12 cellular contexts compared by ENCODE assay signal in the genomic region with DNA sequence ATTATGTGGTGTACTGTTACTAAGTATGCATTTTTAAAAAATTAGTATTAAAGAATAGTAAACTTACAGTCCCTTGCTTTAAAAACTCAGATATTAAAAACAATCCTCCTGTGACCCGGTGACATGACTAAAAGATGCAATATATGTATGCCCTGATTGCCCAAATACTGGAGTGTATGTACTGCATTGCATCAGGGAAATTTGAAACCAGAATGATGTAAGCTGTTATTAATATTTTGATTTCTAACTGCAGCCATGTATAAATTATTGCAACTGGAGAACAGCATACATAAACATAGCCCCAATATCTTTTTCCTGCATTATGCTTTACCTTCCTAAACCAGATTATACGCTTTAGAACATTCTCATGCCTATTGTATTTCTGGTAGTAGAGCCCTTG. TPM values are rescaled to one million over a fixed set of nuclear protein-coding genes. Genes with fewer than 3 reads are reported as not detected.
DNase-seq lines count a peak whose midpoint lies in the region; ATAC-seq, FAIRE-seq and TF ChIP-seq lines count a peak whose summit lies in the region.
"Had no signal": no experiment of that assay in that cellular context is flagged by ENCODE, and none has a peak within 500 bp of the region (broad histone marks: within the 10 kb centered on the region; RNA-seq: fewer than 3 reads in every experiment).

No MANE protein-coding gene starts in this region.

- no peak for DNase-seq in activated T-cell treated with anti-CD3 and anti-CD28 coated beads, Interleukin-2, amount 50 U/mL, for 72 hours
- DNase-seq in activated T-cell treated with anti-CD3 and anti-CD28 coated beads, Interleukin-2, amount 50 U/mL, for 48 hours, result no peak
- DNase-seq in Panc1 (ENCODE audit: low read depth, low spot score), result no peak
- DNase-seq in epithelial cell of prostate (ENCODE audit: low read depth, low spot score), result no peak
- no peak for DNase-seq in stimulated activated naive B cell treated with anti-CD40 and anti-IgM and Interleukin-4, amounts not matched to agents 10 μg/mL and 1 μg/mL and 100 μg/mL, for 72 hours
- DNase-seq in urothelium cell line (ENCODE audit: low spot score), result no peak
- DNase-seq in middle frontal gyrus (ENCODE audit: extremely low spot score, low spot score), result no peak
- DNase-seq: midbrain, MM.1S had no signal

- peaks cover 16 to 20% of the 10 kb centered on the region in 2 donors for H3K36me3 Mint-ChIP-seq in activated T-cell treated with anti-CD3 and anti-CD28 coated beads, Interleukin-2, amount 50 U/mL, for 72 hours (ENCODE audit: insufficient read depth in 2 of 2)
- peaks cover 16 to 19% of the 10 kb centered on the region in 2 donors for H3K36me3 Mint-ChIP-seq in stimulated activated naive B cell treated with anti-CD40 and anti-IgM and Interleukin-4, amounts not matched to agents 10 μg/mL and 1 μg/mL and 100 μg/mL, for 72 hours

- no peaks in the 10 kb centered on the region for H3K27me3 ChIP-seq in Panc1 (ENCODE audit: control insufficient read depth, insufficient read depth, low read length)
- H3K27me3 ChIP-seq: ascending aorta had no signal

- intact Hi-C loops in Panc1 (cut with micrococcal nuclease; ENCODE audit: unreplicated experiment), result no loop called here

- POLR2A ChIA-PET in Panc1 (lab: Charles Lee), result no interaction called here

- H3K27ac Mint-ChIP-seq in activated T-cell treated with anti-CD3 and anti-CD28 coated beads, Interleukin-2, amount 50 U/mL, for 72 hours, result peak overlapping the region; percentile 67
- H3K27ac Mint-ChIP-seq in stimulated activated naive B cell treated with anti-CD40 and anti-IgM and Interleukin-4, amounts not matched to agents 10 μg/mL and 1 μg/mL and 100 μg/mL, for 72 hours, result peak overlapping the region; percentile 81

- ATAC-seq in activated T-cell treated with anti-CD3 and anti-CD28 coated beads, Interleukin-2, amount 50 U/mL, for 72 hours (replicated peaks in 1 of 2), result no peak
- ATAC-seq in Panc1, result no peak
- ATAC-seq in stimulated activated naive B cell treated with anti-CD40 and anti-IgM and Interleukin-4, amounts not matched to agents 10 μg/mL and 1 μg/mL and 100 μg/mL, for 72 hours (replicated peaks), result no peak
- no peak for ATAC-seq in GM21576 (IDR thresholded peaks at IDR 0.05; ENCODE audit: unreplicated experiment)

- CTCF ChIA-PET in Panc1 (lab: Charles Lee), result no interaction called here

- H3K4me3 ChIP-seq in Panc1 (ENCODE audit: low read depth in 2 of 2, low read length in 2 of 2), result no peak overlapping the region
- H3K4me3 ChIP-seq: ascending aorta had no signal

- peaks cover 61% of the 10 kb centered on the region for H3K4me1 Mint-ChIP-seq in activated T-cell treated with anti-CD3 and anti-CD28 coated beads, Interleukin-2, amount 50 U/mL, for 72 hours (ENCODE audit: low read depth)
- peaks cover 24 to 48% of the 10 kb centered on the region in 2 donors for H3K4me1 Mint-ChIP-seq in stimulated activated naive B cell treated with anti-CD40 and anti-IgM and Interleukin-4, amounts not matched to agents 10 μg/mL and 1 μg/mL and 100 μg/mL, for 72 hours

- H3K4me3 Mint-ChIP-seq in activated T-cell treated with anti-CD3 and anti-CD28 coated beads, Interleukin-2, amount 50 U/mL, for 72 hours, result peak overlapping the region; percentile 59 to 74
- no peak overlapping the region for H3K4me3 Mint-ChIP-seq in stimulated activated naive B cell treated with anti-CD40 and anti-IgM and Interleukin-4, amounts not matched to agents 10 μg/mL and 1 μg/mL and 100 μg/mL, for 72 hours

- H3K36me3 ChIP-seq in Panc1 (ENCODE audit: control insufficient read depth, insufficient read depth, low read length), result peaks cover 14% of the 10 kb centered on the region

- peak overlapping the region; percentile 20; the same call in 1 of the 2 replicates for H3K27ac ChIP-seq in Panc1 (ENCODE audit: low read length)
- peak overlapping the region; percentile 58 for H3K27ac ChIP-seq in epithelial cell of prostate

- peaks cover 14% of the 10 kb centered on the region for H3K4me1 ChIP-seq in Panc1 (ENCODE audit: control insufficient read depth, insufficient read depth, low read length)

- no peaks in the 10 kb centered on the region for H3K27me3 Mint-ChIP-seq in activated T-cell treated with anti-CD3 and anti-CD28 coated beads, Interleukin-2, amount 50 U/mL, for 72 hours (ENCODE audit: low read depth)
- no peaks in the 10 kb centered on the region for H3K27me3 Mint-ChIP-seq in stimulated activated naive B cell treated with anti-CD40 and anti-IgM and Interleukin-4, amounts not matched to agents 10 μg/mL and 1 μg/mL and 100 μg/mL, for 72 hours

- no peaks in the 10 kb centered on the region for H3K9me3 Mint-ChIP-seq in activated T-cell treated with anti-CD3 and anti-CD28 coated beads, Interleukin-2, amount 50 U/mL, for 72 hours
- peaks cover 0 to 2% of the 10 kb centered on the region in 2 donors for H3K9me3 Mint-ChIP-seq in stimulated activated naive B cell treated with anti-CD40 and anti-IgM and Interleukin-4, amounts not matched to agents 10 μg/mL and 1 μg/mL and 100 μg/mL, for 72 hours

- BruUV-seq in Panc1 (replicated peaks; lab: Mats Ljungman, UMichigan), result no TSS peak

- no peak for TF ChIP-seq CTCF in Panc1 (IDR thresholded peaks at IDR 0.05)

- FAIRE-seq in urothelium cell line (lab: Jason Lieb, UNC), result no peak
- FAIRE-seq: H1 had no signal

- no peaks in the 10 kb centered on the region for H3K9me3 ChIP-seq in Panc1 (ENCODE audit: control insufficient read depth, insufficient read depth, low read depth, low read length)
- H3K9me3 ChIP-seq: ascending aorta had no signal

- in situ Hi-C loops in Panc1 (cut with HindIII; ENCODE audit: low pct_unique_long_range_greater_than_20kb, low sequenced_read_pairs), result no loop called here

RNA-seq across cellular contexts. Expression of gene HSPA8, which starts 3.7 kb away (rescaled TPM):
- total RNA-seq in activated T-cell treated with anti-CD3 and anti-CD28 coated beads, Interleukin-2, amount 50 U/mL, for 72 hours, result 1,000 to 10,000 TPM; 1,108 to 1,228 TPM
- total RNA-seq in Panc1 (2021; ENCODE audit: unreplicated experiment), result 1,755 TPM
- 990 TPM for polyA plus RNA-seq in Panc1 (2012; ENCODE audit: insufficient read length)

Comparison
In these comparisons a context has a peak if more than half of its experiments do, and no peak if none do; other contexts are left out.
1. H3K4me3 Mint-ChIP-seq: peak in activated T-cell treated with anti-CD3 and anti-CD28 coated beads, Interleukin-2, amount 50 U/mL, for 72 hours (2 of 2); none in stimulated activated naive B cell treated with anti-CD40 and anti-IgM and Interleukin-4, amounts not matched to agents 10 μg/mL and 1 μg/mL and 100 μg/mL, for 72 hours (0 of 2).